25 cellular contexts compared by ENCODE assay signal in the genomic region with DNA sequence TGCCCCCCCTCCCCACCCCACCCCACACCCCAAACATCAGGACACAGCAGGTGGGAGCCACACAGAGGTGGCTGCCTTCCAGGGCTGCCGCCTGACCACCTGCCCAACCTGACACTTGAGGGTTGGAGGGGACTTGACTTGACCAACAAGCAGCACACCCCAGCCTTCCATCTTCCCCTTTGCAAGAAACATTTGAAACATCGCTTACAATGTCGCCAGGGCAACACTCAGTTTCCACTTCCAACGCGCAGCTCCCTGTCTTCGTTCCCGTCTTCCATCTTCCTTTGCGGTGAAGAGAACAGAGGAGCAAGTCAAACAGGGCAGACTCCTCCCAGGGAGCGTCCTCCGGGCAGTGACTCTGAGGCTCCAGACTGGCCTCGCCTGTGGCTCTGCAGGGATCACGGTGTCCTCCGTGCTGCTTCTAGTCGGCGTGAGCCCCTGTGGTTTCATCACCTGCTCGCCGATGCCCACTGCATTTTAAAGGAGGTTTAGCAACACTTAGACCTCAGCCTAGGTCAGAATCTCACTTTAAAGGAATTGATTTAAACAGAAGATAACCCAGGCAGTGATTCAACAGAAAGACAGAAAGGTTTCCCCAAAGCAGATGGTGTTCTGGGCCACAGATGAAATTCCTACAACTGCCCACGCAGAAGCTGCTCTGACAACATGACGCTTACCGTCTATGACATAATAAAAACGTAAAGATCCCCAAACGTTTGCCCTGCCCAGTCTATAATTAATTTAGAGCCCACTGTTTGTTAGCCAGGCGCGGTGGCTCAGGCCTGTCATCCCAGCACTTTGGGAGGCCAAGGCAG.
DNase-seq lines count a peak whose midpoint lies in the region; ATAC-seq, FAIRE-seq and TF ChIP-seq lines count a peak whose summit lies in the region.
"Had no signal": no experiment of that assay in that cellular context is flagged by ENCODE, and none has a peak within 500 bp of the region (broad histone marks: within the 10 kb centered on the region; RNA-seq: fewer than 3 reads in every experiment).

No MANE protein-coding gene starts in this region.

- no peak overlapping the region for H3K4me3 Mint-ChIP-seq in astrocyte (ENCODE audit: unreplicated experiment)
- H3K4me3 Mint-ChIP-seq: activated naive CD8-positive, alpha-beta T cell treated with anti-CD3 and anti-CD28 coated beads for 36 hours; CD14-positive monocyte; naive B cell had no signal

- H3K36me3 Mint-ChIP-seq in astrocyte (ENCODE audit: low read depth, unreplicated experiment), result peaks cover 4% of the 10 kb centered on the region
- H3K36me3 Mint-ChIP-seq: activated naive CD8-positive, alpha-beta T cell treated with anti-CD3 and anti-CD28 coated beads for 36 hours; CD14-positive monocyte had no signal

- H3K4me2 ChIP-seq in astrocyte (ENCODE audit: low read length), result no peak overlapping the region
- H3K4me2 ChIP-seq: A549 had no signal

- no peak overlapping the region for H3K9ac ChIP-seq in astrocyte (ENCODE audit: low read length)
- H3K9ac ChIP-seq: parathyroid adenoma had no signal

- H3K27ac Mint-ChIP-seq in astrocyte (ENCODE audit: unreplicated experiment), result no peak overlapping the region
- H3K27ac Mint-ChIP-seq: activated naive CD8-positive, alpha-beta T cell treated with anti-CD3 and anti-CD28 coated beads for 36 hours; CD14-positive monocyte; naive B cell had no signal

- no peak overlapping the region for H3K4me3 ChIP-seq in astrocyte (ENCODE audit: insufficient read depth, low read depth, low read length)
- no peak overlapping the region for H3K4me3 ChIP-seq in left lung
- H3K4me3 ChIP-seq in upper lobe of right lung, result no peak overlapping the region
- H3K4me3 ChIP-seq: A549, HAP-1, skin epidermis had no signal

- H4K20me1 ChIP-seq in astrocyte (ENCODE audit: insufficient read depth, low read length), result no peaks in the 10 kb centered on the region

- TF ChIP-seq CTCF in astrocyte (IDR thresholded peaks at IDR 0.05; ENCODE audit: insufficient read depth, low read depth, low read length) (no peak), left lung (IDR thresholded peaks at IDR 0.05) (no peak), upper lobe of right lung (IDR thresholded peaks at IDR 0.05) (no peak)

- no peaks in the 10 kb centered on the region for H3K9me3 Mint-ChIP-seq in astrocyte (ENCODE audit: unreplicated experiment)
- H3K9me3 Mint-ChIP-seq: activated naive CD8-positive, alpha-beta T cell treated with anti-CD3 and anti-CD28 coated beads for 36 hours had no signal

- H3K36me3 ChIP-seq in astrocyte (ENCODE audit: insufficient read depth, low read length) (no peaks in the 10 kb centered on the region), left lung (no peaks in the 10 kb centered on the region), upper lobe of right lung (no peaks in the 10 kb centered on the region)
- H3K36me3 ChIP-seq: HAP-1 had no signal

- intact Hi-C loops in left lung (cut with DNase I), result no loop called here
- intact Hi-C loops in upper lobe of right lung (cut with DNase I), result no loop called here

- no peaks in the 10 kb centered on the region for H3K79me2 ChIP-seq in astrocyte (ENCODE audit: insufficient read depth, low read length)
- H3K79me2 ChIP-seq: parathyroid adenoma had no signal

- no peak for ATAC-seq in left lung
- no peak for ATAC-seq in upper lobe of right lung
- ATAC-seq in HG03025 (IDR thresholded peaks at IDR 0.05; ENCODE audit: low FRiP score, unreplicated experiment), result no peak
- ATAC-seq: A549 had no signal

- H3K27me3 ChIP-seq in astrocyte (ENCODE audit: insufficient read depth, low read length), result no peaks in the 10 kb centered on the region
- H3K27me3 ChIP-seq in left lung, result peaks cover 0 to 48% of the 10 kb centered on the region in 2 donors
- no peaks in the 10 kb centered on the region for H3K27me3 ChIP-seq in upper lobe of right lung

- H2AFZ ChIP-seq in astrocyte (ENCODE audit: low read depth, low read length), result no peak overlapping the region
- H2AFZ ChIP-seq: parathyroid adenoma had no signal

- H3K4me1 ChIP-seq in astrocyte (ENCODE audit: insufficient read depth, low read length) (no peaks in the 10 kb centered on the region), left lung (no peaks in the 10 kb centered on the region), upper lobe of right lung (no peaks in the 10 kb centered on the region)
- H3K4me1 ChIP-seq: A549, HAP-1, parathyroid adenoma had no signal

- FAIRE-seq in astrocyte (lab: Jason Lieb, UNC), result no peak
- FAIRE-seq: A549, TTC549 had no signal

- no peaks in the 10 kb centered on the region for H3K4me1 Mint-ChIP-seq in astrocyte (ENCODE audit: low read depth, unreplicated experiment)
- H3K4me1 Mint-ChIP-seq: activated naive CD8-positive, alpha-beta T cell treated with anti-CD3 and anti-CD28 coated beads for 36 hours; CD14-positive monocyte had no signal

- H3K9me3 ChIP-seq in astrocyte (ENCODE audit: insufficient read depth, low read depth, low read length) (no peaks in the 10 kb centered on the region), left lung (peaks cover 0 to 2% of the 10 kb centered on the region in 2 donors), upper lobe of right lung (no peaks in the 10 kb centered on the region)
- H3K9me3 ChIP-seq: A549, HAP-1 had no signal

- H3K27ac ChIP-seq in astrocyte (ENCODE audit: low read depth, low read length) (no peak overlapping the region), left lung (no peak overlapping the region), upper lobe of right lung (no peak overlapping the region)
- H3K27ac ChIP-seq: A549, parathyroid adenoma, skin epidermis had no signal

- DNase-seq in activated gamma-delta T cell treated with Interleukin-2 at 50 U/mL for 16 hours (peak; percentile 0), activated gamma-delta T cell (lab: John Stamatoyannopoulos, UW) (no peak), astrocyte (ENCODE audit: low read depth) (peak; percentile 27), left lung (peak; percentile 17 to 47), upper lobe of right lung (peak; percentile 51), NCI-H2227 (lab: John Stamatoyannopoulos, UW; ENCODE audit: unreplicated experiment) (no peak), T1000 (lab: John Stamatoyannopoulos, UW) (no peak)
- DNase-seq: activated CD4-positive, alpha-beta T cell treated with anti-CD3 and anti-CD28 coated beads, Interleukin-2, amount 50 U/mL, for 48 hours; activated naive CD8-positive, alpha-beta T cell treated with anti-CD3 and anti-CD28 coated beads for 36 hours; DMS153; erythroblast; KBM-7; MV-4-11; naive B cell; NCI-H2029 treated with DMSO at 0.1 percent for 48 hours; NCI-H510A; RPMI8226; stimulated activated CD4-positive, alpha-beta T cell treated with anti-CD3 and anti-CD28 coated beads, Interleukin-4, amount 100 ng/mL, for 1 hour had no signal

- peaks cover 8% of the 10 kb centered on the region for H3K27me3 Mint-ChIP-seq in astrocyte (ENCODE audit: low read depth, unreplicated experiment)
- H3K27me3 Mint-ChIP-seq: activated naive CD8-positive, alpha-beta T cell treated with anti-CD3 and anti-CD28 coated beads for 36 hours had no signal

Comparison
In these comparisons a context has a peak if more than half of its experiments do, and no peak if none do; other contexts are left out.
1. DNase-seq: peak in activated gamma-delta T cell treated with Interleukin-2 at 50 U/mL for 16 hours (single experiment), astrocyte (single experiment), left lung (2 of 2) and upper lobe of right lung (single experiment); none in activated gamma-delta T cell (single experiment), NCI-H2227 (single experiment) and T1000 (single experiment).